In the genomic region with DNA sequence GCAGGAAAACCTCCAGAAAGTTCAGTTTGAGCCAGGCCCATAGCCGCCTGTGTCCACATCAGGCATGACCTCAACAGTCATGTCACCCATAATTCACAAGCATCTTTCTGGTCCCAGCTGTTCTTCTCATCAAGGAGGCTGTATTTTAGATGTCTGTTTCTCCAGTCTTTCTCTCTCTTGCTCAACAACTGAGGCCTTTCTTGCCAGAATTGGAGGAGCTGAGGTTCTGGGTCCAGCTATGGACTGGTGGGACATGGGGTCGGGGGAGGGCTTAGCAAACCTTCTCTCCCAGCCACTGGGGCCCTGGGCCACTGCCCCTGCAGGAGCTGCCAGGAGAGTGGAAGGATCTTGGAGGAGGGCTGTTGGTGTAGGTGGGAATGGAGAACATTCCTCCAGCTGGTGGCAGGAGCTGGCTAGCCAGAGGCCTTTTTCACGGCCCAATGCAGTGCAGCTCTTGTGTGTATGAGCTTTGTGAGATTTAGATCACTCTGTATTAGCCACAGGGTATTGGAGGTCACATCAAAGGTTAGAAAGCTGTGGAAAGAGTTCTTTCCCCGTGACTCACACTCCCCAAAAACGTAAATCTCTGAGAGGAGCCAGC, we compare ENCODE assay signal across 12 cellular contexts. TPM values are rescaled to one million over a fixed set of nuclear protein-coding genes. Genes with fewer than 3 reads are reported as not detected.
DNase-seq lines count a peak whose midpoint lies in the region; ATAC-seq and TF ChIP-seq lines count a peak whose summit lies in the region.
"Had no signal": no experiment of that assay in that cellular context is flagged by ENCODE, and none has a peak within 500 bp of the region (broad histone marks: within the 10 kb centered on the region; RNA-seq: fewer than 3 reads in every experiment).

No MANE protein-coding gene starts in this region.

- peaks cover 7% of the 10 kb centered on the region for H3K9me3 ChIP-seq in AG04450 (ENCODE audit: control insufficient read depth, insufficient read depth, low read length)
- no peaks in the 10 kb centered on the region for H3K9me3 ChIP-seq in esophagus muscularis mucosa

- H3K36me3 ChIP-seq in esophagus muscularis mucosa = no peaks in the 10 kb centered on the region
- H3K36me3 ChIP-seq: cardiac muscle cell had no signal

- no peak for TF ChIP-seq EP300 in esophagus muscularis mucosa (IDR thresholded peaks at IDR 0.05)

- peak overlapping the region in 5 of 6 donors; percentile 42 to 91 (median 72) for H3K27ac Mint-ChIP-seq in naive B cell
- no peak overlapping the region for H3K27ac Mint-ChIP-seq in activated CD4-positive, alpha-beta T cell treated with anti-CD3 and anti-CD28 coated beads for 36 hours

- peak overlapping the region; percentile 88 for H3K27ac ChIP-seq in AG04450 (ENCODE audit: low read depth, low read length)
- H3K27ac ChIP-seq in esophagus muscularis mucosa (replicated peaks in 1 of 4) = peak overlapping the region in 3 of 4 donors; percentile 18 to 49 (median 41)
- H3K27ac ChIP-seq: C4-2B, cardiac muscle cell had no signal

- H3K27me3 Mint-ChIP-seq in naive B cell = no peaks in the 10 kb centered on the region
- H3K27me3 Mint-ChIP-seq in activated CD4-positive, alpha-beta T cell treated with anti-CD3 and anti-CD28 coated beads for 36 hours = no peaks in the 10 kb centered on the region
- H3K27me3 Mint-ChIP-seq: activated B cell treated with CpG ODN at 0.5 μM for 24 hours had no signal

- TF ChIP-seq CTCF in AG04450 (IDR thresholded peaks at IDR 0.05; ENCODE audit: low read depth, low read length) (no peak), esophagus muscularis mucosa (IDR thresholded peaks at IDR 0.05) (no peak)

- intact Hi-C loops in esophagus muscularis mucosa (cut with DNase I) = no loop called here
- intact Hi-C loops in activated CD4-positive, alpha-beta T cell treated with anti-CD3 and anti-CD28 coated beads for 36 hours (cut with DNase I, micrococcal nuclease) = no loop called here

- POLR2A ChIA-PET in AG04450 (lab: Yijun Ruan, JAX) = interaction anchor here (0.7 to 2.5 kb wide), 16 partner anchors 9 to 368 kb away, joined by 3 to 36 read pairs (median 6); a partner anchor contains a TSS
- POLR2A ChIA-PET in activated CD4-positive, alpha-beta T cell treated with anti-CD3 and anti-CD28 coated beads for 36 hours (lab: Charles Lee) = interaction anchor here (0.6 kb wide), 1 partner anchor 32 kb away, joined by 4 read pairs; no protein-coding TSS in a partner anchor

- peaks cover 36 to 66% (median 50%) of the 10 kb centered on the region in 3 donors for H3K4me1 Mint-ChIP-seq in naive B cell
- no peaks in the 10 kb centered on the region for H3K4me1 Mint-ChIP-seq in activated CD4-positive, alpha-beta T cell treated with anti-CD3 and anti-CD28 coated beads for 36 hours

- no peaks in the 10 kb centered on the region for H3K36me3 Mint-ChIP-seq in naive B cell
- no peaks in the 10 kb centered on the region for H3K36me3 Mint-ChIP-seq in activated CD4-positive, alpha-beta T cell treated with anti-CD3 and anti-CD28 coated beads for 36 hours (ENCODE audit: low read depth)

- CTCF ChIA-PET in AG04450 (lab: Charles Lee) = interaction anchor here (0.5 to 2.8 kb wide), 4 partner anchors 23 to 663 kb away, joined by 3 to 19 read pairs (median 4); a partner anchor contains a TSS
- CTCF ChIA-PET in activated CD4-positive, alpha-beta T cell treated with anti-CD3 and anti-CD28 coated beads for 36 hours (lab: Charles Lee) = interaction anchor here (0.7 to 1.3 kb wide), 4 partner anchors 9 to 127 kb away, joined by 3 to 4 read pairs (median 3); a partner anchor contains a TSS

- TF ChIP-seq POLR2A in esophagus muscularis mucosa (IDR thresholded peaks at IDR 0.05; ENCODE audit: low read depth) = no peak

- H3K4me1 ChIP-seq in esophagus muscularis mucosa = peaks cover 16 to 48% (median 45%) of the 10 kb centered on the region in 4 donors

- ATAC-seq in naive B cell (ENCODE audit: low read depth in 2 of 2) = no peak
- no peak for ATAC-seq in activated CD4-positive, alpha-beta T cell treated with anti-CD3 and anti-CD28 coated beads for 36 hours

- peaks cover 0 to 1% (median 0%) of the 10 kb centered on the region in 7 donors for H3K9me3 Mint-ChIP-seq in naive B cell
- H3K9me3 Mint-ChIP-seq in activated CD4-positive, alpha-beta T cell treated with anti-CD3 and anti-CD28 coated beads for 36 hours (ENCODE audit: low read depth) = no peaks in the 10 kb centered on the region
- H3K9me3 Mint-ChIP-seq: activated B cell treated with CpG ODN at 0.5 μM for 24 hours had no signal

- WGBS in esophagus muscularis mucosa = 29% methylated on average over 4 of the region's 5 CpGs

- DNase-seq in AG04450 (ENCODE audit: low read depth, low spot score) = peak; percentile 66
- peak; percentile 61 for DNase-seq in MV-4-11 (lab: John Stamatoyannopoulos, UW)
- DNase-seq in esophagus muscularis mucosa (ENCODE audit: extremely low spot score) = no peak
- no peak for DNase-seq in naive B cell
- no peak for DNase-seq in mucosa of gallbladder (ENCODE audit: low spot score)
- no peak for DNase-seq in SKM-1 treated with dmso at 0.1 percent for 144 hours (lab: John Stamatoyannopoulos, UW; ENCODE audit: unreplicated experiment)
- no peak for DNase-seq in T-helper 2 cell
- no peak for DNase-seq in activated CD4-positive, alpha-beta T cell treated with anti-CD3 and anti-CD28 coated beads for 36 hours
- DNase-seq: NCI-H2227 treated with DMSO at 0.1 percent for 48 hours had no signal

- H3K4me3 ChIP-seq in AG04450 (ENCODE audit: low read depth, low read length) (no peak overlapping the region), esophagus muscularis mucosa (no peak overlapping the region)
- H3K4me3 ChIP-seq: cardiac muscle cell had no signal

- H3K27me3 ChIP-seq in AG04450 (ENCODE audit: control insufficient read depth, insufficient read depth, low read length) = peaks cover 13% of the 10 kb centered on the region
- no peaks in the 10 kb centered on the region for H3K27me3 ChIP-seq in esophagus muscularis mucosa
- H3K27me3 ChIP-seq: cardiac muscle cell had no signal

- peak overlapping the region in 2 of 8 donors; percentile 15 to 80 for H3K4me3 Mint-ChIP-seq in naive B cell
- H3K4me3 Mint-ChIP-seq in activated CD4-positive, alpha-beta T cell treated with anti-CD3 and anti-CD28 coated beads for 36 hours = no peak overlapping the region

RNA-seq across cellular contexts. Expression of a gene that starts 23.5 kb away (rescaled TPM):
- polyA plus RNA-seq in AG04450 (2011; rRNA removed) = 19.8 and 23.4 TPM in 2 replicates
- 8.0 and 10.8 TPM in 2 replicates for polyA minus RNA-seq in AG04450 (2011; rRNA and poly(A)+ RNA removed)
- total RNA-seq in esophagus muscularis mucosa = 10 to 100 TPM; 23.5 to 50.9 (median 34.1) TPM
- 10 to 100 TPM; 26.2 to 48.5 (median 46.9) TPM for polyA plus RNA-seq in naive B cell (ENCODE audit: low read depth in 6 of 6)
- total RNA-seq in mucosa of gallbladder = 43.3 TPM
- 10 to 100 TPM; 13.6 to 14.3 TPM for total RNA-seq in activated CD4-positive, alpha-beta T cell treated with anti-CD3 and anti-CD28 coated beads for 36 hours

Comparison
In these comparisons a context has a peak if more than half of its experiments do, and no peak if none do; other contexts are left out.
1. DNase-seq: peak in AG04450 (single experiment) and MV-4-11 (single experiment); none in esophagus muscularis mucosa (single experiment), naive B cell (single experiment), mucosa of gallbladder (single experiment), SKM-1 treated with dmso at 0.1 percent for 144 hours (single experiment), T-helper 2 cell (0 of 5) and activated CD4-positive, alpha-beta T cell treated with anti-CD3 and anti-CD28 coated beads for 36 hours (single experiment).